Comparison of ENCODE assay signal across 8 cellular contexts in the genomic region with DNA sequence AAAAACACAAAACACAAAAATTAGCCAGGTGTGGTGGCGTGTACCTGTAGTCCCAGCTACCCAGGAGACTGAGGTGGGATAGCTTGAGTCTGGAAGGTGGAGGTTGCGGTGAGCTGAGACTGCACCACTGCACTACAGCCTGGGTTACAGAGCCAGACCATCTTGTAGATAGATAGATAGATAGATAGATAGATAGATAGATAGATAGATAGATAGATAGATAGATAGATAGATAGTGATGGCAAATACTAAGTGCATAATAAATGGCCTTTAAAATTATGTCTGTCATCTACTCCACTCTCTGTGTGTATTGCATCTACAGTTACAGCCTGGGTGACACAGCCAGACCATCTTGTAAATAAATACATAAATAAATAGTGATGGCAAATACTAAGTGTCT.
"Had no signal": no experiment of that assay in that cellular context is flagged by ENCODE, and none has a peak within 500 bp of the region (broad histone marks: within the 10 kb centered on the region; RNA-seq: fewer than 3 reads in every experiment).

No MANE protein-coding gene starts in this region.

- H3K4me3 ChIP-seq: GM12878 had no signal

- FAIRE-seq: G401.6, GM12878, GM12891, GM12892, GM18507, GM19239 had no signal

- DNase-seq: GDM1, GF-D8 had no signal

- ATAC-seq: GM12878 had no signal
